Comparison of ENCODE assay signal across 8 cellular contexts in genomic region chr3:52798978-52799476, GRCh38. TPM values are rescaled to one million over a fixed set of nuclear protein-coding genes. Genes with fewer than 3 reads are reported as not detected.
DNase-seq lines count a peak whose midpoint lies in the region; ATAC-seq and TF ChIP-seq lines count a peak whose summit lies in the region.

No MANE protein-coding gene starts in this region.

- no peaks in the 10 kb centered on the region for H3K27me3 Mint-ChIP-seq in progenitor cell of endocrine pancreas

- no peak overlapping the region for H3K4me3 Mint-ChIP-seq in progenitor cell of endocrine pancreas (ENCODE audit: low read depth)

- no peaks in the 10 kb centered on the region for H3K27me3 ChIP-seq in dorsolateral prefrontal cortex

- H3K9me3 Mint-ChIP-seq in progenitor cell of endocrine pancreas (ENCODE audit: low read depth): no peaks in the 10 kb centered on the region

- ATAC-seq in GM21526 (IDR thresholded peaks at IDR 0.05; ENCODE audit: low FRiP score, unreplicated experiment): no peak

- no peak overlapping the region for H3K27ac Mint-ChIP-seq in progenitor cell of endocrine pancreas

- peaks cover 3% of the 10 kb centered on the region for H3K4me1 Mint-ChIP-seq in progenitor cell of endocrine pancreas (ENCODE audit: low read depth)

- DNase-seq in NCI-H748 (lab: John Stamatoyannopoulos, UW; ENCODE audit: unreplicated experiment): peak; percentile 12
- DNase-seq in NCI-H748 treated with DMSO at 0.1 percent for 48 hours (lab: John Stamatoyannopoulos, UW): no peak
- DNase-seq in LoVo (ENCODE audit: low spot score): peak; percentile 27
- DNase-seq in dorsolateral prefrontal cortex: no peak
- no peak for DNase-seq in progenitor cell of endocrine pancreas (ENCODE audit: low spot score, unreplicated experiment)
- DNase-seq in NCI-H2107 (lab: John Stamatoyannopoulos, UW): no peak
- no peak for DNase-seq in GOT3 (lab: John Stamatoyannopoulos, UW)

- TF ChIP-seq CTCF in dorsolateral prefrontal cortex (IDR thresholded peaks at IDR 0.05 in 54 of 56, conservative IDR thresholded peaks at IDR 0.05 in 2 of 56; ENCODE audit: low read depth in 1 of 56, partially characterized antibody in 56 of 56) (peak in 30 of 56 donors; percentile 9 to 47 (median 24)), progenitor cell of endocrine pancreas (IDR thresholded peaks at IDR 0.05; ENCODE audit: unreplicated experiment) (peak; percentile 53)

- intact Hi-C loops in dorsolateral prefrontal cortex (cut with DNase I): no loop called here

- no peaks in the 10 kb centered on the region for H3K36me3 Mint-ChIP-seq in progenitor cell of endocrine pancreas (ENCODE audit: insufficient read depth)

- no peak overlapping the region for H3K27ac ChIP-seq in dorsolateral prefrontal cortex

- H3K4me3 ChIP-seq in dorsolateral prefrontal cortex: no peak overlapping the region

RNA-seq across cellular contexts. Expression of gene ITIH3, which starts 4.4 kb away (rescaled TPM):
- total RNA-seq in dorsolateral prefrontal cortex (10 to 100 TPM in 1 of 120 experiments, 1 to 10 TPM in 44, under 1 TPM in 42, not detected in 33; 0.17 to 11.2 (median 1.1) TPM), progenitor cell of endocrine pancreas (0.87 and 1.2 TPM in 2 replicates)

RNA-seq across cellular contexts. Expression of gene ITIH1, which starts 21.6 kb away (rescaled TPM):
- total RNA-seq in dorsolateral prefrontal cortex: under 1 TPM in 3 of 120 experiments, not detected in 117; 0.46 to 0.72 (median 0.56) TPM
- 11.3 and 14.1 TPM in 2 replicates for total RNA-seq in progenitor cell of endocrine pancreas

RNA-seq across cellular contexts. Expression of gene NEK4, which starts 28.3 kb away (rescaled TPM):
- total RNA-seq in dorsolateral prefrontal cortex: 10 to 100 TPM; 34.0 to 82.9 (median 51.4) TPM
- 49.8 and 51.1 TPM in 2 replicates for total RNA-seq in progenitor cell of endocrine pancreas

RNA-seq across cellular contexts. Expression of gene ITIH4, which starts 31.4 kb away (rescaled TPM):
- total RNA-seq in dorsolateral prefrontal cortex: 10 to 100 TPM in 118 of 120 experiments, 1 to 10 TPM in 2; 7.8 to 39.5 (median 18.8) TPM
- total RNA-seq in progenitor cell of endocrine pancreas: 2.9 and 9.7 TPM in 2 replicates

RNA-seq across cellular contexts. Expression of gene MUSTN1, which starts 35.8 kb away (rescaled TPM):
- total RNA-seq in dorsolateral prefrontal cortex (10 to 100 TPM in 67 of 120 experiments, 1 to 10 TPM in 52, not detected in 1; 1.4 to 71.5 (median 11.1) TPM), progenitor cell of endocrine pancreas (not detected in 2 replicates)

Comparison
In these comparisons a context has a peak if more than half of its experiments do, and no peak if none do; other contexts are left out.
1. DNase-seq: peak in NCI-H748 (single experiment) and LoVo (single experiment); none in NCI-H748 treated with DMSO at 0.1 percent for 48 hours (single experiment), dorsolateral prefrontal cortex (0 of 10), progenitor cell of endocrine pancreas (single experiment), NCI-H2107 (single experiment) and GOT3 (single experiment).